ENCODE assay signal across 19 cellular contexts in the genomic region with DNA sequence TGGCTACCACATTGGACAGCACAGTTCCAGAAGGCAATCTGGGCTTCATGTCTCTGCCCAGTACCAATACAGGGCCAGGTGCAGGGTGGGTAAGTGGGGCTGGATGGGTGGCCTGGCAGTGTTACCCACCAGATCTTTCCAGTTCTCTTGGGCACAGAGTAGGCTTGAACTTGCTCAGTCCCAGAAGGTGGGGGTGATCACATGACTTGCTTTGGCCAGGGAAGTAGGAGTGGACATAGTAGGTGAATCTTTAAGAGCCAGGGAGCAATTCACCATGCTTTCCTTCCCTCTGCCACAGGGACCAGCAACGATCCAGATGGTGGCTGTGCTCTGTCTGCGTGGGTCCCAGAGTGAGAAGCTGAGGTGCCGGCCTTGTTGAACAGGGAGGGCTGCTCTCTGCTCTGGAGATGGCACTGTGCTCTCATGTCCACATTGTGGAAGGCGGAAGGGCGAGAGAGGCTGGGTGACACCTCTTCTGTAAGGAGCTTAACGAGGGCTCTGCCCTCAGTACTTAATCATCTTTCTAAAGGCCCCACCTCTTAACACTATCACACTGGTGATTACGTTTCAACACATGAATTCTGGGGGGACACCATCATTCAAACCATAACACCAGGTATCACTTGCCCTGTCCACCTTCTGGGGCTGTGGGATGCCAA.
DNase-seq lines count a peak whose midpoint lies in the region; FAIRE-seq and TF ChIP-seq lines count a peak whose summit lies in the region.
"Had no signal": no experiment of that assay in that cellular context is flagged by ENCODE, and none has a peak within 500 bp of the region (broad histone marks: within the 10 kb centered on the region; RNA-seq: fewer than 3 reads in every experiment).

No MANE protein-coding gene starts in this region.

- no peak for TF ChIP-seq CTCF in H1 (IDR thresholded peaks at IDR 0.05; ENCODE audit: control extremely low read depth in 1 of 3, insufficient read depth in 1 of 3, low read depth in 1 of 3, low read length in 3 of 3)

- H3K18ac ChIP-seq in H1 (ENCODE audit: extremely low read depth, low read length), result peak overlapping the region; percentile 96

- no peak overlapping the region for H3K23ac ChIP-seq in H1 (ENCODE audit: insufficient read length)

- CTCF ChIA-PET in H1 (lab: Charles Lee; ENCODE audit: partially characterized antibody), result interaction anchor here (1.0 to 1.4 kb wide), 6 partner anchors 10 to 263 kb away, joined by 3 to 6 read pairs (median 3); no protein-coding TSS in a partner anchor

- H2AFZ ChIP-seq in H1 (ENCODE audit: low read length), result no peak overlapping the region

- no peak for TF ChIP-seq POLR2A in H1 (IDR thresholded peaks at IDR 0.05; ENCODE audit: control extremely low read depth in 1 of 2, low read depth in 2 of 2, low read length in 2 of 2)

- peak; percentile 58 for DNase-seq in NCI-H2029 treated with DMSO at 0.1 percent for 48 hours (lab: John Stamatoyannopoulos, UW)
- peak; percentile 81 for DNase-seq in NCI-H82 treated with DMSO at 0.1 percent for 48 hours (lab: John Stamatoyannopoulos, UW; ENCODE audit: unreplicated experiment)
- DNase-seq in H1 (ENCODE audit: low read depth in 1 of 2, low spot score in 2 of 2), result no peak
- peak; percentile 42 for DNase-seq in posterior vena cava (ENCODE audit: low spot score)
- no peak for DNase-seq in effector CD4-positive, alpha-beta T cell
- no peak for DNase-seq in NCI-H1694 (lab: John Stamatoyannopoulos, UW)
- no peak for DNase-seq in activated naive CD4-positive, alpha-beta T cell treated with Interleukin-2 at 50 U/mL for 16 hours
- DNase-seq: BE2C; CD4-positive, alpha-beta memory T cell; DMS153; EL; GOT3 had no signal

- H2BK15ac ChIP-seq in H1 (ENCODE audit: low read length), result peak overlapping the region; percentile 100

- H3K27ac ChIP-seq in H1 (ENCODE audit: low read depth, low read length), result no peak overlapping the region
- H3K27ac ChIP-seq: A549, C4-2B had no signal

- peak overlapping the region; percentile 78; the same call in 1 of the 2 replicates for H2BK5ac ChIP-seq in H1 (ENCODE audit: low read depth, low read length)

- H3K36me3 ChIP-seq in H1 (ENCODE audit: control insufficient read depth in 2 of 4, insufficient read depth in 4 of 4, low read length in 3 of 4), result no peaks in the 10 kb centered on the region
- H3K36me3 ChIP-seq: BE2C, HAP-1 had no signal

- FAIRE-seq in H1 (lab: Jason Lieb, UNC), result no peak
- FAIRE-seq: A549, G401.6, GM12891, HepG2, HTR-8/SVneo had no signal

- H3K4me2 ChIP-seq in H1 (ENCODE audit: insufficient read depth in 1 of 2, low read depth in 2 of 2, low read length in 2 of 2), result no peak overlapping the region; a peak in 3 of 4 replicates
- H3K4me2 ChIP-seq: A549 had no signal

- intact Hi-C loops in posterior vena cava (cut with DNase I), result no loop called here

- no peaks in the 10 kb centered on the region for H3K79me2 ChIP-seq in H1 (ENCODE audit: control insufficient read depth in 1 of 2, insufficient read depth in 2 of 2, low read length in 2 of 2)

- H3K14ac ChIP-seq in H1 (ENCODE audit: insufficient read length), result no peak overlapping the region

- no peak overlapping the region for H3K9ac ChIP-seq in H1 (replicated peaks in 1 of 4; ENCODE audit: extremely low read depth in 1 of 4, low read depth in 3 of 4, low read length in 3 of 4)

- peak overlapping the region; percentile 8 for H4K91ac ChIP-seq in H1 (replicated peaks; ENCODE audit: insufficient read length, low read length)

- 88% methylated on average over 7 of the region's 7 CpGs; no CpG with 5 or more reads in 1 of the 2 experiments for WGBS in H1 (ENCODE audit: extremely low coverage in 1 of 2, insufficient coverage in 1 of 2, insufficient read length in 1 of 2, insufficient replicate concordance in 2 of 2, low coverage in 1 of 2, low lambda C conversion rate in 2 of 2, missing lambda C conversion rate in 1 of 2), 2 experiments

- POLR2A ChIA-PET in H1 (lab: Charles Lee; ENCODE audit: partially characterized antibody), result no interaction called here

- no peaks in the 10 kb centered on the region for H4K20me1 ChIP-seq in H1 (replicated peaks in 1 of 2; ENCODE audit: control insufficient read depth in 1 of 2, insufficient read depth in 2 of 2, low read length in 2 of 2)

- H3K79me1 ChIP-seq in H1 (ENCODE audit: low read depth, low read length), result no peaks in the 10 kb centered on the region

- H4K8ac ChIP-seq in H1 (ENCODE audit: extremely low read depth, insufficient read depth, low read length), result no peak overlapping the region

- H2AK5ac ChIP-seq in H1 (ENCODE audit: low read depth, low read length), result no peak overlapping the region

- TF ChIP-seq EP300 in H1 (IDR thresholded peaks at IDR 0.05; ENCODE audit: borderline replicate concordance in 1 of 2, low read depth in 2 of 2, low read length in 2 of 2), result no peak

- H2BK120ac ChIP-seq in H1 (replicated peaks; ENCODE audit: low read depth, low read length), result no peak overlapping the region

- no peak overlapping the region for H3K4me3 ChIP-seq in H1 (ENCODE audit: extremely low read depth in 1 of 4, insufficient read depth in 2 of 4, low read depth in 3 of 4, low read length in 4 of 4)
- H3K4me3 ChIP-seq: A549, HAP-1 had no signal

- no peaks in the 10 kb centered on the region; a peak in 2 of 7 replicates for H3K27me3 ChIP-seq in H1 (replicated peaks in 1 of 4; ENCODE audit: control insufficient read depth in 3 of 4, extremely low read depth in 1 of 4, insufficient read depth in 3 of 4, low read length in 3 of 4)
- H3K27me3 ChIP-seq: BE2C had no signal

- no peak for TF ChIP-seq RAD21 in H1 (IDR thresholded peaks at IDR 0.05 in 1 of 2, conservative IDR thresholded peaks at IDR 0.05 in 1 of 2; ENCODE audit: low read depth in 2 of 2, low read length in 2 of 2)

- H3K23me2 ChIP-seq in H1 (ENCODE audit: low read depth, low read length), result no peaks in the 10 kb centered on the region; the same call in 1 of the 2 replicates

- no peak overlapping the region for H4K5ac ChIP-seq in H1 (ENCODE audit: insufficient read length, low read depth, low read length)

- H2BK20ac ChIP-seq in H1 (ENCODE audit: low read length), result peak overlapping the region; percentile 97

- H3K9me3 ChIP-seq in H1 (ENCODE audit: insufficient read depth in 2 of 2, low read depth in 1 of 2, low read length in 1 of 2), result no peaks in the 10 kb centered on the region
- H3K9me3 ChIP-seq: A549, BE2C, HAP-1 had no signal

- peak overlapping the region; percentile 36 for H3K4ac ChIP-seq in H1 (replicated peaks; ENCODE audit: insufficient read length, low read depth, low read length)

- peak overlapping the region; percentile 96 for H2BK12ac ChIP-seq in H1 (ENCODE audit: low read depth, low read length)

- peaks cover 19 to 38% (median 33%) of the 10 kb centered on the region in 4 experiments for H3K4me1 ChIP-seq in H1 (replicated peaks in 1 of 4; ENCODE audit: control insufficient read depth in 3 of 4, insufficient read depth in 4 of 4, low read length in 3 of 4)
- H3K4me1 ChIP-seq: A549, HAP-1 had no signal

- no peak overlapping the region for H3K56ac ChIP-seq in H1 (replicated peaks; ENCODE audit: insufficient read length, low read depth, low read length)

TF ChIP-seq in H1, 55 proteins besides CTCF, POLR2A, EP300 and RAD21:
- TF ChIP-seq POLR2AphosphoS5 (IDR thresholded peaks at IDR 0.05; ENCODE audit: low read depth, low read length) (no peak), CBX5 (IDR thresholded peaks at IDR 0.05; ENCODE audit: low read depth, low read length) (no peak), CREB1 (IDR thresholded peaks at IDR 0.05) (no peak), ASH2L (IDR thresholded peaks at IDR 0.05; ENCODE audit: low read length) (no peak), SP1 (IDR thresholded peaks at IDR 0.05; ENCODE audit: low read depth, low read length) (no peak), CHD1 (IDR thresholded peaks at IDR 0.05; ENCODE audit: low read depth, low read length) (no peak), CEBPB (IDR thresholded peaks at IDR 0.05; ENCODE audit: low read depth, low read length) (no peak), TAF1 (IDR thresholded peaks at IDR 0.05; ENCODE audit: low read depth, low read length) (no peak), GTF2F1 (IDR thresholded peaks at IDR 0.05; ENCODE audit: borderline replicate concordance, low read depth, low read length) (no peak)
- TF ChIP-seq, protein P1, sequence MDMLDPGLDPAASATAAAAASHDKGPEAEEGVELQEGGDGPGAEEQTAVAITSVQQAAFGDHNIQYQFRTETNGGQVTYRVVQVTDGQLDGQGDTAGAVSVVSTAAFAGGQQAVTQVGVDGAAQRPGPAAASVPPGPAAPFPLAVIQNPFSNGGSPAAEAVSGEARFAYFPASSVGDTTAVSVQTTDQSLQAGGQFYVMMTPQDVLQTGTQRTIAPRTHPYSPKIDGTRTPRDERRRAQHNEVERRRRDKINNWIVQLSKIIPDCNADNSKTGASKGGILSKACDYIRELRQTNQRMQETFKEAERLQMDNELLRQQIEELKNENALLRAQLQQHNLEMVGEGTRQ (IDR thresholded peaks at IDR 0.05; ENCODE audit: low read length), result no peak

Comparison
In these comparisons a context has a peak if more than half of its experiments do, and no peak if none do; other contexts are left out.
1. DNase-seq: peak in NCI-H2029 treated with DMSO at 0.1 percent for 48 hours (single experiment), NCI-H82 treated with DMSO at 0.1 percent for 48 hours (single experiment) and posterior vena cava (single experiment); none in H1 (0 of 2), effector CD4-positive, alpha-beta T cell (single experiment), NCI-H1694 (single experiment) and activated naive CD4-positive, alpha-beta T cell treated with Interleukin-2 at 50 U/mL for 16 hours (single experiment).